Comparison of ENCODE assay signal across 8 cellular contexts in genomic region chr22:49826603-49827306, GRCh38. TPM values are rescaled to one million over a fixed set of nuclear protein-coding genes. Genes with fewer than 3 reads are reported as not detected.
DNase-seq lines count a peak whose midpoint lies in the region; ATAC-seq and TF ChIP-seq lines count a peak whose summit lies in the region.

No MANE protein-coding gene starts in this region.

- peak overlapping the region; percentile 90 to 94 (median 94) for H3K4me3 Mint-ChIP-seq in T-cell

- H3K9me3 Mint-ChIP-seq in T-cell: no peaks in the 10 kb centered on the region

- H3K27me3 ChIP-seq in dorsolateral prefrontal cortex (no peaks in the 10 kb centered on the region), thymus (ENCODE audit: control insufficient read depth, insufficient read depth) (no peaks in the 10 kb centered on the region)

- DNase-seq in T-cell: peak in 27 of 34 experiments; percentile 17 to 46 (median 32)
- peak in 2 of 10 donors; percentile 65 to 68 for DNase-seq in dorsolateral prefrontal cortex
- DNase-seq in medulla oblongata (ENCODE audit: extremely low spot score): peak; percentile 44
- DNase-seq in AML-193 (lab: John Stamatoyannopoulos, UW): no peak

- under 1% methylated on average over 92 of the region's 92 CpGs for WGBS in thymus

- intact Hi-C loops in dorsolateral prefrontal cortex (cut with DNase I): loop anchor here in 1 of 2 donors (10.0 kb wide), 1 partner anchor 88 kb away; the partner anchor contains the start of genes ALG12 and CRELD2

- peak; percentile 21 for ATAC-seq in GM18867 (IDR thresholded peaks at IDR 0.05; ENCODE audit: unreplicated experiment)
- ATAC-seq in T-cell (replicated peaks in 1 of 4): peak; percentile 21 to 42 (median 26)
- ATAC-seq in GM21576 (IDR thresholded peaks at IDR 0.05; ENCODE audit: unreplicated experiment): no peak

- peaks cover 26% of the 10 kb centered on the region for H3K36me3 Mint-ChIP-seq in T-cell

- H3K4me3 ChIP-seq in dorsolateral prefrontal cortex: peak overlapping the region; percentile 59 to 93 (median 80)
- H3K4me3 ChIP-seq in thymus (ENCODE audit: low read length): peak overlapping the region; percentile 93

- peaks cover 47 to 65% (median 60%) of the 10 kb centered on the region in 3 donors for H3K4me1 Mint-ChIP-seq in T-cell

- peaks cover 32% of the 10 kb centered on the region for H3K36me3 ChIP-seq in thymus (ENCODE audit: control insufficient read depth, insufficient read depth)

- no peaks in the 10 kb centered on the region for H3K27me3 Mint-ChIP-seq in T-cell

- CTCF ChIA-PET in T-cell (lab: Charles Lee): no interaction called here

- peaks cover 1% of the 10 kb centered on the region for H3K9me3 ChIP-seq in thymus (ENCODE audit: control insufficient read depth)

- peaks cover 40% of the 10 kb centered on the region for H3K4me1 ChIP-seq in thymus (ENCODE audit: control insufficient read depth, insufficient read depth, low read length)

- H3K27ac ChIP-seq in 22Rv1 (peak overlapping the region; percentile 75), dorsolateral prefrontal cortex (peak overlapping the region in 47 of 59 donors; percentile 10 to 86 (median 65)), thymus (ENCODE audit: low read depth) (peak overlapping the region; percentile 94)

- TF ChIP-seq CTCF in 22Rv1 (IDR thresholded peaks at IDR 0.05): no peak
- TF ChIP-seq CTCF in dorsolateral prefrontal cortex (IDR thresholded peaks at IDR 0.05 in 54 of 56, conservative IDR thresholded peaks at IDR 0.05 in 2 of 56; ENCODE audit: low read depth in 1 of 56, partially characterized antibody in 56 of 56): no peak

- POLR2A ChIA-PET in T-cell (lab: Charles Lee): interaction anchor here in 1 of 2 donors (0.6 kb wide), 1 partner anchor 140 kb away, joined by 5 read pairs; no protein-coding TSS in a partner anchor

- peak overlapping the region; percentile 90 to 91 for H3K27ac Mint-ChIP-seq in T-cell

RNA-seq across cellular contexts. Expression of gene BRD1, which starts 0.9 kb away (rescaled TPM):
- total RNA-seq in T-cell: 100 to 1,000 TPM in 2 of 5 donors, 10 to 100 TPM in 3; 86.4 to 140 (median 92.9) TPM
- 10 to 100 TPM; 23.5 to 55.4 (median 35.6) TPM for total RNA-seq in dorsolateral prefrontal cortex
- 43.6 TPM for polyA plus RNA-seq in thymus

RNA-seq across cellular contexts. Expression of gene ZBED4, which starts 26.9 kb away (rescaled TPM):
- total RNA-seq in T-cell (10 to 100 TPM; 16.7 to 19.5 (median 18.3) TPM), dorsolateral prefrontal cortex (1 to 10 TPM; 4.7 to 8.0 (median 6.5) TPM)
- 6.4 TPM for polyA plus RNA-seq in thymus

Comparison
In these comparisons a context has a peak if more than half of its experiments do, and no peak if none do; other contexts are left out.
1. DNase-seq: peak in T-cell (27 of 34) and medulla oblongata (single experiment); none in AML-193 (0 of 2).
2. Peak in every context shown above with its lines, with median percentiles within 50 percentile points of each other: H3K27ac ChIP-seq.